Comparison of ENCODE assay signal across 16 cellular contexts in the genomic region with DNA sequence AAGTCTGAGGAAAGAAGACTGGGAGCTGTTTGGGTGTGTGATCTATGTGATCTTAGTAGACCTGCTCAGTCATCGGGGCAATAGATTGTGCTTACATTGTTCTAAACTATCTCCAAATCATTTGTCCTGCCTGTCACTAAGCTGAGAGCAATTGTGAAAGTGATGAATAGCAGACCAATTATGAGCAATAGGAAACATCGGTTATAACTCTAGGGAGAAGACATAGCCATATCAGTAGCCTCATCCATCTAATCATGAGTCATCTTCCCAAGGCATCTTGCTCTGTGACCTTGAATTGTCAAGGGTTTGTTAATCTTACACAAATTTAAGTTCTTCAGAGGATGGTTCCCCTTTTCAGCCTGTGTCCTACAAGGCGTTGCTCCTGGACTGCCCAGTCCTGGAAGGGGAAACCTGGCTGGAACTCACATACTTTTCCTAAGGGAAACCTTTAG. TPM values are rescaled to one million over a fixed set of nuclear protein-coding genes. Genes with fewer than 3 reads are reported as not detected.
DNase-seq lines count a peak whose midpoint lies in the region; ATAC-seq and TF ChIP-seq lines count a peak whose summit lies in the region.
"Had no signal": no experiment of that assay in that cellular context is flagged by ENCODE, and none has a peak within 500 bp of the region (broad histone marks: within the 10 kb centered on the region; RNA-seq: fewer than 3 reads in every experiment).

No MANE protein-coding gene starts in this region.

- TF ChIP-seq CTCF in foreskin keratinocyte (conservative IDR thresholded peaks at IDR 0.05), result no peak

- CTCF ChIA-PET in activated CD4-positive, alpha-beta T cell treated with anti-CD3 and anti-CD28 coated beads for 36 hours (lab: Charles Lee), result interaction anchor here (0.6 kb wide), 1 partner anchor 22 kb away, joined by 4 read pairs; no protein-coding TSS in a partner anchor

- H3K36me3 Mint-ChIP-seq in activated CD4-positive, alpha-beta T cell treated with anti-CD3 and anti-CD28 coated beads for 36 hours (ENCODE audit: low read depth), result peaks cover 11% of the 10 kb centered on the region

- no peaks in the 10 kb centered on the region for H3K4me1 Mint-ChIP-seq in activated CD4-positive, alpha-beta T cell treated with anti-CD3 and anti-CD28 coated beads for 36 hours
- H3K4me1 Mint-ChIP-seq: T-helper 17 cell had no signal

- H3K27ac ChIP-seq in foreskin keratinocyte, result no peak overlapping the region
- H3K27ac ChIP-seq: tibial artery had no signal

- no peak for DNase-seq in activated CD4-positive, alpha-beta T cell treated with anti-CD3 and anti-CD28 coated beads for 36 hours
- DNase-seq in activated CD4-positive, alpha-beta T cell treated with anti-CD3 and anti-CD28 coated beads for 4 hours, result no peak
- DNase-seq in RPMI7951 (ENCODE audit: low read depth) (peak; percentile 68), foreskin keratinocyte (no peak), stromal cell of bone marrow (ENCODE audit: low read depth) (peak; percentile 51), mesenteric fat pad (ENCODE audit: low spot score) (no peak), NK-92 (lab: John Stamatoyannopoulos, UW; ENCODE audit: unreplicated experiment) (no peak)
- DNase-seq: 8988T; activated CD4-positive, alpha-beta T cell treated with anti-CD3 and anti-CD28 coated beads, Interleukin-2, amount 50 U/mL, for 1 hour; Calu3; effector memory CD8-positive, alpha-beta T cell; hippocampal formation; T-helper 17 cell; tibial artery had no signal

- POLR2A ChIA-PET in activated CD4-positive, alpha-beta T cell treated with anti-CD3 and anti-CD28 coated beads for 36 hours (lab: Charles Lee), result no interaction called here

- H3K4me3 Mint-ChIP-seq in activated CD4-positive, alpha-beta T cell treated with anti-CD3 and anti-CD28 coated beads for 36 hours, result no peak overlapping the region
- H3K4me3 Mint-ChIP-seq: effector memory CD8-positive, alpha-beta T cell; neural crest cell; T-helper 17 cell had no signal

- H3K27me3 ChIP-seq in foreskin keratinocyte, result peaks cover 15% of the 10 kb centered on the region
- H3K27me3 ChIP-seq: tibial artery had no signal

- intact Hi-C loops in activated CD4-positive, alpha-beta T cell treated with anti-CD3 and anti-CD28 coated beads for 36 hours (cut with DNase I, micrococcal nuclease), result no loop called here

- no peaks in the 10 kb centered on the region for H3K4me1 ChIP-seq in foreskin keratinocyte
- H3K4me1 ChIP-seq: tibial artery had no signal

- H3K27ac Mint-ChIP-seq in activated CD4-positive, alpha-beta T cell treated with anti-CD3 and anti-CD28 coated beads for 36 hours, result no peak overlapping the region
- H3K27ac Mint-ChIP-seq: effector memory CD8-positive, alpha-beta T cell; T-helper 17 cell had no signal

- peak; percentile 44 for ATAC-seq in activated CD4-positive, alpha-beta T cell treated with anti-CD3 and anti-CD28 coated beads for 36 hours
- peak; percentile 31 for ATAC-seq in foreskin keratinocyte
- ATAC-seq in activated CD4-positive, CD25-positive, alpha-beta regulatory T cell treated with anti-CD3 and anti-CD28 coated beads, Interleukin-2, amount 50 U/mL, for 24 hours, result no peak
- ATAC-seq: effector memory CD8-positive, alpha-beta T cell; T-helper 17 cell had no signal

- no peaks in the 10 kb centered on the region for H3K9me3 Mint-ChIP-seq in activated CD4-positive, alpha-beta T cell treated with anti-CD3 and anti-CD28 coated beads for 36 hours (ENCODE audit: low read depth)
- H3K9me3 Mint-ChIP-seq: effector memory CD8-positive, alpha-beta T cell had no signal

- no peaks in the 10 kb centered on the region for H3K27me3 Mint-ChIP-seq in activated CD4-positive, alpha-beta T cell treated with anti-CD3 and anti-CD28 coated beads for 36 hours
- H3K27me3 Mint-ChIP-seq: effector memory CD8-positive, alpha-beta T cell; T-helper 17 cell had no signal

RNA-seq across cellular contexts. Expression of a gene that starts 54.1 kb away (rescaled TPM):
- total RNA-seq in activated CD4-positive, alpha-beta T cell treated with anti-CD3 and anti-CD28 coated beads for 36 hours, result 10 to 100 TPM; 10.2 to 12.4 TPM
- 15.3 and 16.5 TPM in 2 replicates for total RNA-seq in RPMI7951 (2014; rRNA removed; shearing (Covaris generic))
- total RNA-seq in foreskin keratinocyte (21.3 and 24.6 TPM in 2 replicates), mesenteric fat pad (19.8 TPM)
- polyA plus RNA-seq in foreskin keratinocyte, result 9.0 and 10.0 TPM in 2 replicates

Comparison
In these comparisons a context has a peak if more than half of its experiments do, and no peak if none do; other contexts are left out.
1. ATAC-seq: peak in activated CD4-positive, alpha-beta T cell treated with anti-CD3 and anti-CD28 coated beads for 36 hours (single experiment) and foreskin keratinocyte (single experiment); none in activated CD4-positive, CD25-positive, alpha-beta regulatory T cell treated with anti-CD3 and anti-CD28 coated beads, Interleukin-2, amount 50 U/mL, for 24 hours (0 of 2).
2. DNase-seq: peak in RPMI7951 (single experiment) and stromal cell of bone marrow (single experiment); none in activated CD4-positive, alpha-beta T cell treated with anti-CD3 and anti-CD28 coated beads for 36 hours (single experiment), activated CD4-positive, alpha-beta T cell treated with anti-CD3 and anti-CD28 coated beads for 4 hours (0 of 2), foreskin keratinocyte (0 of 2), mesenteric fat pad (single experiment) and NK-92 (single experiment).